13 cellular contexts compared by ENCODE assay signal in genomic region chr20:46682063-46682821, GRCh38. TPM values are rescaled to one million over a fixed set of nuclear protein-coding genes. Genes with fewer than 3 reads are reported as not detected.
A peak's percentile ranks its signal among the peaks of the same experiment; 100 is the strongest.
DNase-seq lines count a peak whose midpoint lies in the region; ATAC-seq, FAIRE-seq and TF ChIP-seq lines count a peak whose summit lies in the region.
"Had no signal": no experiment of that assay in that cellular context is flagged by ENCODE, and none has a peak within 500 bp of the region (broad histone marks: within the 10 kb centered on the region; RNA-seq: fewer than 3 reads in every experiment).

No MANE protein-coding gene starts in this region.

- TF ChIP-seq RAD21 in K562 (CRISPR knock-in tag; conservative IDR thresholded peaks at IDR 0.05 in 1 of 2, IDR thresholded peaks at IDR 0.05 in 1 of 2), result no peak

- peak overlapping the region in 2 of 3 experiments; percentile 88 to 92 for H3K27ac Mint-ChIP-seq in nephron

- CTCF ChIA-PET in K562 (lab: Yijun Ruan, JAX; ENCODE audit: low intra/inter-chr PET ratio), result interaction anchor here (0.6 to 1.7 kb wide), 2 partner anchors 123 to 660 kb away, joined by 4 to 10 read pairs; no protein-coding TSS in a partner anchor

- no TSS peak for BruUV-seq in K562 (replicated peaks; lab: Mats Ljungman, UMichigan)

- H3K27me3 ChIP-seq in K562 (ENCODE audit: control insufficient read depth in 2 of 2, insufficient read depth in 2 of 2, low read length in 2 of 2), result no peaks in the 10 kb centered on the region
- H3K27me3 ChIP-seq: BE2C, esophagus squamous epithelium had no signal

- 0 out of 2 replicates have a peak overlapping the region, but pooled peaks have one; percentile 14 for H3K9ac ChIP-seq in ES-I3 (ENCODE audit: low read depth, low read length)
- peak overlapping the region; percentile 57 to 74; a peak in 2 of 4 replicates for H3K9ac ChIP-seq in K562 (ENCODE audit: insufficient read depth in 1 of 2, low read depth in 2 of 2, low read length in 2 of 2)

- H3K36me3 ChIP-seq in ES-I3 (ENCODE audit: insufficient read depth, low read length) (peaks cover 12% of the 10 kb centered on the region), K562 (ENCODE audit: control insufficient read depth, insufficient read depth, low read length) (peaks cover 44% of the 10 kb centered on the region)

- DNase-seq in LNCaP clone FGC (ENCODE audit: low read depth) (no peak), K562 (ENCODE audit: extremely low read depth in 1 of 4, low spot score in 3 of 4) (peak in 1 of 4 experiments; percentile 56), pons (ENCODE audit: low spot score) (no peak), NCI-H187 (lab: John Stamatoyannopoulos, UW) (no peak)
- DNase-seq: esophagus squamous epithelium had no signal

- H3K9me1 ChIP-seq in K562 (ENCODE audit: control insufficient read depth, insufficient read depth, low read length), result peaks cover 4% of the 10 kb centered on the region

- H3K9me3 ChIP-seq in ES-I3 (ENCODE audit: control insufficient read depth, insufficient read depth, low read length), result no peaks in the 10 kb centered on the region
- no peaks in the 10 kb centered on the region for H3K9me3 ChIP-seq in K562 (replicated peaks; ENCODE audit: control insufficient read depth, insufficient read depth, low read depth, low read length)
- H3K9me3 ChIP-seq: BE2C, esophagus squamous epithelium had no signal

- H3K4me3 Mint-ChIP-seq in nephron, result peak overlapping the region; percentile 19 to 87 (median 81)

- H3K27me3 Mint-ChIP-seq in nephron (ENCODE audit: low read depth), result no peaks in the 10 kb centered on the region
- H3K27me3 Mint-ChIP-seq: progenitor cell of endocrine pancreas had no signal

- H2AFZ ChIP-seq in K562 (ENCODE audit: low read depth, low read length), result no peak overlapping the region

- in situ Hi-C loops in K562 (cut with MboI), result no loop called here

- FAIRE-seq in K562 (lab: Jason Lieb, UNC), result peak; percentile 23
- FAIRE-seq: small intestine had no signal

- intact Hi-C loops in K562 (cut with micrococcal nuclease), result loop anchor here (2.0 to 5.0 kb wide), 2 partner anchors 35 to 123 kb away; no protein-coding TSS in a partner anchor

- H3K4me3 ChIP-seq in LNCaP clone FGC (ENCODE audit: low read depth, low read length), result peak overlapping the region; percentile 73
- H3K4me3 ChIP-seq in K562, result peak overlapping the region; percentile 44; the same call in 1 of the 2 replicates
- H3K4me3 ChIP-seq: esophagus squamous epithelium had no signal

- H4K20me1 ChIP-seq in K562 (replicated peaks; ENCODE audit: control insufficient read depth, insufficient read depth, low read length), result peaks cover 3% of the 10 kb centered on the region; the same call in 1 of the 2 replicates

- peaks cover 27% of the 10 kb centered on the region for H3K36me3 Mint-ChIP-seq in nephron (ENCODE audit: low read depth)

- POLR2A ChIA-PET in K562 (lab: Yijun Ruan, JAX), result interaction anchor here (0.5 to 1.2 kb wide), 5 partner anchors 10 to 1068 kb away, joined by 3 to 4 read pairs (median 3); no protein-coding TSS in a partner anchor

- H3K4me1 ChIP-seq in ES-I3 (ENCODE audit: insufficient read depth, low read length) (peaks cover 22% of the 10 kb centered on the region), K562 (replicated peaks in 1 of 2; ENCODE audit: control insufficient read depth in 2 of 2, insufficient read depth in 2 of 2, low read length in 2 of 2) (peaks cover 3 to 33% of the 10 kb centered on the region in 2 experiments; a peak in 4 of 5 replicates)
- H3K4me1 ChIP-seq: BE2C had no signal

- peaks cover 39% of the 10 kb centered on the region for H3K4me1 Mint-ChIP-seq in nephron

- peak overlapping the region; percentile 80; the same call in 1 of the 3 replicates for H3K27ac ChIP-seq in K562 (ENCODE audit: extremely low read depth, low read depth, low read length)
- H3K27ac ChIP-seq: esophagus squamous epithelium had no signal

- ATAC-seq in K562, result peak; percentile 21; the same call in 1 of the 3 replicates
- no peak for ATAC-seq in GM18502 (IDR thresholded peaks at IDR 0.05; ENCODE audit: poor library complexity, unreplicated experiment)
- ATAC-seq: Right ventricle myocardium inferior had no signal

- H3K79me2 ChIP-seq in K562 (ENCODE audit: control insufficient read depth, insufficient read depth, low read length), result peaks cover 72% of the 10 kb centered on the region

- 52% methylated on average over 9 of the region's 9 CpGs for WGBS in K562 (ENCODE audit: insufficient coverage, low coverage, missing lambda C conversion rate)

- TF ChIP-seq EP300 in K562 (IDR thresholded peaks at IDR 0.05; ENCODE audit: low read length), result no peak

- no peak for TF ChIP-seq CTCF in LNCaP clone FGC (IDR thresholded peaks at IDR 0.05; ENCODE audit: control insufficient read depth, extremely low read depth, insufficient read depth)
- no peak for TF ChIP-seq CTCF in K562 (IDR thresholded peaks at IDR 0.05 in 2 of 3, conservative IDR thresholded peaks at IDR 0.05 in 1 of 3; ENCODE audit: insufficient read depth in 2 of 3, low read depth in 1 of 3, low read length in 3 of 3)
- no peak for TF ChIP-seq CTCF in nephron (IDR thresholded peaks at IDR 0.05; ENCODE audit: unreplicated experiment in 3 of 3)

- H3K4me2 ChIP-seq in K562 (ENCODE audit: insufficient read depth, low read length), result peak overlapping the region; percentile 91

- no peaks in the 10 kb centered on the region for H3K9me3 Mint-ChIP-seq in nephron

- no peak for TF ChIP-seq POLR2A in K562 (conservative IDR thresholded peaks at IDR 0.05)

RNA-seq across cellular contexts. Expression of gene TP53RK, which starts 7.0 kb away (rescaled TPM):
- 8.1 and 13.3 TPM in 2 replicates for total RNA-seq in K562 (2011; cell fraction: chromatin; rRNA removed; ENCODE audit: low replicate concordance)
- total RNA-seq in K562 (2011; cell fraction: nucleolus; rRNA removed), result 8.9 and 10.0 TPM in 2 replicates
- total RNA-seq in K562 (2011; cell fraction: nucleoplasm; rRNA removed), result 12.8 and 19.0 TPM in 2 replicates
- 35.1 and 43.5 TPM in 2 replicates for total RNA-seq in K562 (2014; rRNA removed)
- 17.2 and 18.4 TPM in 2 replicates for total RNA-seq in K562 (2014; rRNA removed; fragmentation: Illumina TruSeq; extraction: Trizol)
- total RNA-seq in K562 (2015; rRNA removed; fragmentation: Illumina TruSeq; extraction: Trizol), result 16.7 and 18.0 TPM in 2 replicates
- 12.9 and 16.4 TPM in 2 replicates for total RNA-seq in K562 (2021)
- 14.4 and 18.3 TPM in 2 replicates for polyA plus RNA-seq in K562 (2011; rRNA removed)
- 9.9 and 11.6 TPM in 2 replicates for polyA plus RNA-seq in K562 (2011; cell fraction: cytosol; rRNA removed)
- 5.7 and 7.0 TPM in 2 replicates for polyA plus RNA-seq in K562 (2011; cell fraction: nucleus; rRNA removed)
- 9.6 and 12.2 TPM in 2 replicates for polyA plus RNA-seq in K562 (2012)
- 10.7 and 13.2 TPM in 2 replicates for polyA plus RNA-seq in K562 (2014; fragmentation: Illumina TruSeq; extraction: Trizol)
- 1 to 10 TPM; 2.9 to 4.2 TPM for polyA plus RNA-seq in K562 (2014; fragmentation: Nextera tagmentation; extraction: Ambion mirVana)
- 18.5 and 24.8 TPM in 2 replicates for polyA plus RNA-seq in K562 (2014; rRNA removed)
- polyA minus RNA-seq in K562 (2011; rRNA and poly(A)+ RNA removed), result 9.8 and 12.9 TPM in 2 replicates
- 6.1 and 6.4 TPM in 2 replicates for polyA minus RNA-seq in K562 (2011; cell fraction: cytosol; rRNA and poly(A)+ RNA removed)
- 6.5 and 10.7 TPM in 2 replicates for polyA minus RNA-seq in K562 (2011; cell fraction: nucleus; rRNA and poly(A)+ RNA removed)

RNA-seq across cellular contexts. Expression of gene SLC2A10, which starts 27.2 kb away (rescaled TPM):
- 0.21 TPM in 1 of 2 replicates, not detected in the other for total RNA-seq in K562 (2011; cell fraction: chromatin; rRNA removed; ENCODE audit: low replicate concordance)
- total RNA-seq in K562 (2011; cell fraction: nucleolus; rRNA removed), result 1.0 and 1.8 TPM in 2 replicates
- 1.7 and 1.9 TPM in 2 replicates for total RNA-seq in K562 (2011; cell fraction: nucleoplasm; rRNA removed)
- total RNA-seq in K562 (2014; rRNA removed) (0.86 and 1.8 TPM in 2 replicates), K562 (2014; rRNA removed; fragmentation: Illumina TruSeq; extraction: Trizol) (0.06 and 0.07 TPM in 2 replicates), K562 (2015; rRNA removed; fragmentation: Illumina TruSeq; extraction: Trizol) (0.22 and 0.57 TPM in 2 replicates), K562 (2021) (0.16 and 0.58 TPM in 2 replicates)
- polyA plus RNA-seq in K562 (2011; rRNA removed) (0.10 and 0.38 TPM in 2 replicates), K562 (2014; fragmentation: Illumina TruSeq; extraction: Trizol) (0.12 and 0.14 TPM in 2 replicates), K562 (2014; fragmentation: Nextera tagmentation; extraction: Ambion mirVana) (under 1 TPM; 0.01 to 0.08 TPM), K562 (2014; rRNA removed) (0.04 and 0.11 TPM in 2 replicates)
- 0.22 and 0.33 TPM in 2 replicates for polyA plus RNA-seq in K562 (2011; cell fraction: cytosol; rRNA removed)
- polyA plus RNA-seq in K562 (2011; cell fraction: nucleus; rRNA removed), result 1.1 and 1.7 TPM in 2 replicates
- 0.64 and 2.1 TPM in 2 replicates for polyA plus RNA-seq in K562 (2012)
- polyA minus RNA-seq in K562 (2011; rRNA and poly(A)+ RNA removed), result 0.07 and 0.84 TPM in 2 replicates
- polyA minus RNA-seq in K562 (2011; cell fraction: cytosol; rRNA and poly(A)+ RNA removed), result 0.82 TPM in 1 of 2 replicates, not detected in the other
- polyA minus RNA-seq in K562 (2011; cell fraction: nucleus; rRNA and poly(A)+ RNA removed), result 1.4 TPM in 1 of 2 replicates, not detected in the other
- total RNA-seq: T-helper 1 cell treated with Interleukin-12 subunit alpha and Interleukin-12 subunit beta and Interleukin-4 antibody, amounts not matched to agents 30 ng/mL and 1 ng/mL, for 36 hours had no signal

RNA-seq across cellular contexts. Expression of gene SLC13A3, which starts 31.0 kb away (rescaled TPM):
- total RNA-seq in K562 (2011; cell fraction: chromatin; rRNA removed; ENCODE audit: low replicate concordance), result 16.8 and 17.8 TPM in 2 replicates
- total RNA-seq in K562 (2011; cell fraction: nucleolus; rRNA removed), result 12.0 and 14.7 TPM in 2 replicates
- 20.2 and 32.4 TPM in 2 replicates for total RNA-seq in K562 (2011; cell fraction: nucleoplasm; rRNA removed)
- total RNA-seq in K562 (2014; rRNA removed) (9.9 and 10.0 TPM in 2 replicates), K562 (2014; rRNA removed; fragmentation: Illumina TruSeq; extraction: Trizol) (8.5 and 8.8 TPM in 2 replicates), K562 (2015; rRNA removed; fragmentation: Illumina TruSeq; extraction: Trizol) (6.4 and 7.1 TPM in 2 replicates), K562 (2021) (14.9 and 16.4 TPM in 2 replicates)
- polyA plus RNA-seq in K562 (2011; rRNA removed) (8.5 and 11.2 TPM in 2 replicates), K562 (2014; fragmentation: Illumina TruSeq; extraction: Trizol) (15.0 and 15.7 TPM in 2 replicates), K562 (2014; fragmentation: Nextera tagmentation; extraction: Ambion mirVana) (1 to 10 TPM; 5.5 to 7.3 TPM), K562 (2014; rRNA removed) (7.9 and 9.1 TPM in 2 replicates)
- polyA plus RNA-seq in K562 (2011; cell fraction: cytosol; rRNA removed), result 6.1 and 11.5 TPM in 2 replicates
- 12.4 and 12.9 TPM in 2 replicates for polyA plus RNA-seq in K562 (2011; cell fraction: nucleus; rRNA removed)
- 9.8 and 12.8 TPM in 2 replicates for polyA plus RNA-seq in K562 (2012)
- polyA minus RNA-seq in K562 (2011; rRNA and poly(A)+ RNA removed), result 9.0 and 11.4 TPM in 2 replicates
- polyA minus RNA-seq in K562 (2011; cell fraction: cytosol; rRNA and poly(A)+ RNA removed), result 6.6 and 8.1 TPM in 2 replicates
- polyA minus RNA-seq in K562 (2011; cell fraction: nucleus; rRNA and poly(A)+ RNA removed), result 6.6 and 14.7 TPM in 2 replicates
